ENCODE assay signal across 28 cellular contexts in genomic region chr21:36494557-36494956, GRCh38. TPM values are rescaled to one million over a fixed set of nuclear protein-coding genes. Genes with fewer than 3 reads are reported as not detected.
"Had no signal": no experiment of that assay in that cellular context is flagged by ENCODE, and none has a peak within 500 bp of the region (broad histone marks: within the 10 kb centered on the region; RNA-seq: fewer than 3 reads in every experiment).

No MANE protein-coding gene starts in this region.

- H3K27ac ChIP-seq: left ventricle myocardium inferior, ovary, prostate gland, sigmoid colon, spleen, tibial nerve, uterus had no signal

- H3K4me1 ChIP-seq: left ventricle myocardium inferior, sigmoid colon, spleen, tibial nerve, uterus had no signal

- H3K4me3 Mint-ChIP-seq: mesothelial cell of epicardium; naive B cell; natural killer cell; nephron progenitor cell; stimulated activated memory B cell treated with anti-CD40 and anti-IgM and Interleukin-4, amounts not matched to agents 10 μg/mL and 1 μg/mL and 100 μg/mL, for 72 hours; stimulated activated naive CD8-positive, alpha-beta T cell treated with anti-CD3 and anti-CD28 coated beads, Interleukin-15, amount 100 ng/mL, for 72 hours; type B pancreatic cell had no signal

- H3K36me3 ChIP-seq: left ventricle myocardium inferior, ovary, prostate gland, sigmoid colon, spleen, tibial nerve, uterus had no signal

- H3K27ac Mint-ChIP-seq: mesothelial cell of epicardium; naive B cell; natural killer cell; nephron progenitor cell; stimulated activated memory B cell treated with anti-CD40 and anti-IgM and Interleukin-4, amounts not matched to agents 10 μg/mL and 1 μg/mL and 100 μg/mL, for 72 hours; type B pancreatic cell had no signal

- ATAC-seq: natural killer cell; stimulated activated memory B cell treated with anti-CD40 and anti-IgM and Interleukin-4, amounts not matched to agents 10 μg/mL and 1 μg/mL and 100 μg/mL, for 72 hours; stimulated activated naive CD8-positive, alpha-beta T cell treated with anti-CD3 and anti-CD28 coated beads, Interleukin-15, amount 100 ng/mL, for 72 hours had no signal

- H3K9me3 ChIP-seq: left ventricle myocardium inferior, ovary, prostate gland, sigmoid colon, spleen, tibial nerve, uterus had no signal

- H3K36me3 Mint-ChIP-seq: mesothelial cell of epicardium; naive B cell; natural killer cell; stimulated activated memory B cell treated with anti-CD40 and anti-IgM and Interleukin-4, amounts not matched to agents 10 μg/mL and 1 μg/mL and 100 μg/mL, for 72 hours; type B pancreatic cell had no signal

- H3K9me3 Mint-ChIP-seq: mesothelial cell of epicardium, natural killer cell, type B pancreatic cell had no signal

- DNase-seq: hypothalamus; islet precursor cell; left ventricle myocardium inferior; mesendoderm; naive B cell; natural killer cell; nephron progenitor cell; ovary; retina; right cardiac atrium; sigmoid colon; small intestine; spleen; stimulated activated CD4-positive, alpha-beta T cell treated with anti-CD3 and anti-CD28 coated beads, Interleukin-4, amount 100 ng/mL, for 24 hours; stimulated activated naive CD4-positive, alpha-beta T cell treated with Interleukin-2 at 50 U/mL for 16 hours; stimulated activated naive CD8-positive, alpha-beta T cell treated with anti-CD3 and anti-CD28 coated beads, Interleukin-15, amount 100 ng/mL, for 72 hours; substantia nigra; uterus had no signal

- H3K4me3 ChIP-seq: left ventricle myocardium inferior, lung, ovary, prostate gland, sigmoid colon, spleen, tibial nerve, uterus had no signal

- H3K27me3 Mint-ChIP-seq: stimulated activated naive CD8-positive, alpha-beta T cell treated with anti-CD3 and anti-CD28 coated beads, Interleukin-15, amount 100 ng/mL, for 72 hours had no signal

- H3K4me1 Mint-ChIP-seq: naive B cell; stimulated activated memory B cell treated with anti-CD40 and anti-IgM and Interleukin-4, amounts not matched to agents 10 μg/mL and 1 μg/mL and 100 μg/mL, for 72 hours; stimulated activated naive CD8-positive, alpha-beta T cell treated with anti-CD3 and anti-CD28 coated beads, Interleukin-15, amount 100 ng/mL, for 72 hours had no signal

- H3K27me3 ChIP-seq: ovary, uterus had no signal

RNA-seq across cellular contexts. Expression of gene CLDN14, which starts 14.6 kb away (rescaled TPM):
- total RNA-seq: left ventricle myocardium inferior, mesothelial cell of epicardium, mononuclear cell, natural killer cell, omental fat pad, ovary, prostate gland, right cardiac atrium, sigmoid colon, temporal lobe, ureter, uterus had no signal
